ENCODE assay signal across 1 cellular context in genomic region chr15:79027532-79028410, GRCh38.
TF ChIP-seq lines count a peak whose summit lies in the region.

No MANE protein-coding gene starts in this region.

TF ChIP-seq in HepG2, 621 proteins besides CTCF, POLR2A, EP300 and RAD21 (continued from another document and continues in another):
- no peak for TF ChIP-seq ZBTB40 (IDR thresholded peaks at IDR 0.05)
- peak; percentile 24; the same call in 1 of the 2 replicates for TF ChIP-seq ZBTB40 (CRISPR knock-in tag; IDR thresholded peaks at IDR 0.05)
- TF ChIP-seq LCORL (IDR thresholded peaks at IDR 0.05) = no peak
- peak; percentile 67; the same call in 1 of the 2 replicates for TF ChIP-seq LCORL (CRISPR knock-in tag; IDR thresholded peaks at IDR 0.05)
- TF ChIP-seq HDAC2 (CRISPR knock-in tag; IDR thresholded peaks at IDR 0.05) = 0 out of 2 replicates have a peak, but pooled peaks have one; percentile 19
- TF ChIP-seq PHB2 (IDR thresholded peaks at IDR 0.05; ENCODE audit: partially characterized antibody) = no peak
- TF ChIP-seq NONO (IDR thresholded peaks at IDR 0.05) = no peak
- TF ChIP-seq NONO (CRISPR knock-in tag; conservative IDR thresholded peaks at IDR 0.05) = no peak
- TF ChIP-seq SMAD3 (CRISPR knock-in tag; IDR thresholded peaks at IDR 0.05) = no peak
- no peak for TF ChIP-seq EEA1 (CRISPR knock-in tag; IDR thresholded peaks at IDR 0.05; ENCODE audit: borderline replicate concordance)
- no peak for TF ChIP-seq ZNF605 (CRISPR knock-in tag; IDR thresholded peaks at IDR 0.05)
- TF ChIP-seq MEF2D (CRISPR knock-in tag; IDR thresholded peaks at IDR 0.05) = no peak
- TF ChIP-seq ZNF879 (CRISPR knock-in tag; IDR thresholded peaks at IDR 0.05) = no peak
- TF ChIP-seq ZNF326 (CRISPR knock-in tag; IDR thresholded peaks at IDR 0.05; ENCODE audit: borderline replicate concordance) = no peak
- no peak for TF ChIP-seq BCLAF1 (IDR thresholded peaks at IDR 0.05)
- no peak for TF ChIP-seq MAF1 (CRISPR knock-in tag; IDR thresholded peaks at IDR 0.05; ENCODE audit: borderline replicate concordance)
- TF ChIP-seq MAFF (IDR thresholded peaks at IDR 0.05; ENCODE audit: low read depth, low read length) = no peak
- no peak for TF ChIP-seq ZNF30 (CRISPR knock-in tag; IDR thresholded peaks at IDR 0.05)
- TF ChIP-seq ZNF44 (CRISPR knock-in tag; IDR thresholded peaks at IDR 0.05) = no peak
- TF ChIP-seq ZNF576 (CRISPR knock-in tag; IDR thresholded peaks at IDR 0.05) = no peak
- peak; percentile 53; the same call in 1 of the 2 replicates for TF ChIP-seq GATAD1 (CRISPR knock-in tag; IDR thresholded peaks at IDR 0.05)
- no peak for TF ChIP-seq ETV6 (CRISPR knock-in tag; conservative IDR thresholded peaks at IDR 0.05)
- TF ChIP-seq ZNF558 (CRISPR knock-in tag; IDR thresholded peaks at IDR 0.05; ENCODE audit: borderline replicate concordance) = no peak
- 0 out of 4 replicates have a peak, but pooled peaks of 1 of the 2 experiments have one; percentile 26 for TF ChIP-seq NR2F1 (CRISPR knock-in tag; IDR thresholded peaks at IDR 0.05)
- TF ChIP-seq ZNF839 (CRISPR knock-in tag; IDR thresholded peaks at IDR 0.05; ENCODE audit: borderline replicate concordance) = no peak
- no peak for TF ChIP-seq CREM (IDR thresholded peaks at IDR 0.05)
- TF ChIP-seq CREM (CRISPR knock-in tag; IDR thresholded peaks at IDR 0.05) = no peak
- no peak for TF ChIP-seq DZIP1 (CRISPR knock-in tag; IDR thresholded peaks at IDR 0.05)
- TF ChIP-seq ELF3 (CRISPR knock-in tag; IDR thresholded peaks at IDR 0.05) = peak; percentile 44; the same call in 1 of the 2 replicates
- TF ChIP-seq ERF (CRISPR knock-in tag; IDR thresholded peaks at IDR 0.05) = 0 out of 2 replicates have a peak, but pooled peaks have one; percentile 20
- no peak for TF ChIP-seq ZBTB33 (CRISPR knock-in tag; IDR thresholded peaks at IDR 0.05)
- TF ChIP-seq RARA (CRISPR knock-in tag; IDR thresholded peaks at IDR 0.05) = peak; percentile 72
- TF ChIP-seq TFE3 (CRISPR knock-in tag; IDR thresholded peaks at IDR 0.05) = no peak
- no peak for TF ChIP-seq ZNF781 (CRISPR knock-in tag; IDR thresholded peaks at IDR 0.05; ENCODE audit: borderline replicate concordance, not compliant biosample characterization)
- TF ChIP-seq KDM3A (CRISPR knock-in tag; IDR thresholded peaks at IDR 0.05; ENCODE audit: low read depth) = no peak
- no peak for TF ChIP-seq ZNF562 (CRISPR knock-in tag; IDR thresholded peaks at IDR 0.05; ENCODE audit: borderline replicate concordance)
- no peak for TF ChIP-seq EED (CRISPR knock-in tag; IDR thresholded peaks at IDR 0.05)
- TF ChIP-seq SAP130 (CRISPR knock-in tag; IDR thresholded peaks at IDR 0.05; ENCODE audit: low read depth) = peak; percentile 41; the same call in 1 of the 2 replicates
- no peak for TF ChIP-seq CBX1 (IDR thresholded peaks at IDR 0.05; ENCODE audit: low read depth)
- TF ChIP-seq HOXA3 (CRISPR knock-in tag; IDR thresholded peaks at IDR 0.05) = 0 out of 2 replicates have a peak, but pooled peaks have one; percentile 11
- no peak for TF ChIP-seq JARID2 (CRISPR knock-in tag; IDR thresholded peaks at IDR 0.05; ENCODE audit: insufficient replicate concordance)
